ENCODE assay signal across 11 cellular contexts in the genomic region with DNA sequence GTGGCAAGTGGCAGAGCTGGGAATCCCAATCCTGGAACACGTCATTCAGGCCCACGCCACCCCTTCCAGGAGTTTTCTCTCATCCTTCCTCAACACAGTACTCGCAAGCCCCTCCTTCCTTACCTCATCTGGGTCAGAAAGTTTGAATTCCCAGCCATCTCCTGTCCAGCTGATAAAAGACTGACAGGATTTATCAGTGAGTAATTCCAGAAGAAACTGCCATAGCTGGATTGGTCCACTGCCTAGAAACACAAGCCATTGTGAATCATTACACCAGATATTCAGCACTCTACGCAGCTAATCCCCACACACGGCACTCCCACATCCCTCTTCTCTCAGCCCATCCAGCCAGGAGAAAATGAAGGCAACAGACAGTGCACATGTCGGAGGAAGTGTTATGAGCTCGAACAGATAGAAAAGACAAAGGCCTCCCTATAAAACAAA.
DNase-seq lines count a peak whose midpoint lies in the region; ATAC-seq and TF ChIP-seq lines count a peak whose summit lies in the region.
"Had no signal": no experiment of that assay in that cellular context is flagged by ENCODE, and none has a peak within 500 bp of the region (broad histone marks: within the 10 kb centered on the region; RNA-seq: fewer than 3 reads in every experiment).

No MANE protein-coding gene starts in this region.

- intact Hi-C loops in colonic mucosa (cut with DNase I) = no loop called here
- intact Hi-C loops in upper lobe of right lung (cut with DNase I) = no loop called here

- H3K4me3 ChIP-seq in colonic mucosa = no peak overlapping the region
- H3K4me3 ChIP-seq in mesendoderm (ENCODE audit: low read length) = no peak overlapping the region
- no peak overlapping the region for H3K4me3 ChIP-seq in upper lobe of right lung

- H3K27ac Mint-ChIP-seq in activated T-cell treated with anti-CD3 and anti-CD28 coated beads, Interleukin-2, amount 50 U/mL, for 72 hours = peak overlapping the region; percentile 100

- ATAC-seq in activated T-cell treated with anti-CD3 and anti-CD28 coated beads, Interleukin-2, amount 50 U/mL, for 72 hours (replicated peaks in 1 of 2) = no peak
- ATAC-seq in upper lobe of right lung = no peak
- ATAC-seq in HG03342 (IDR thresholded peaks at IDR 0.05; ENCODE audit: unreplicated experiment) = no peak

- H2BK15ac ChIP-seq in mesendoderm (replicated peaks; ENCODE audit: low read depth) = no peak overlapping the region

- no peak overlapping the region for H3K18ac ChIP-seq in mesendoderm (ENCODE audit: low read length)

- H3K79me2 ChIP-seq in mesendoderm (ENCODE audit: control insufficient read depth, insufficient read depth, low read length) = no peaks in the 10 kb centered on the region

- H4K8ac ChIP-seq in mesendoderm (ENCODE audit: low read depth, low read length) = no peak overlapping the region

- H3K36me3 ChIP-seq in colonic mucosa (no peaks in the 10 kb centered on the region), mesendoderm (ENCODE audit: control insufficient read depth, insufficient read depth, low read length) (no peaks in the 10 kb centered on the region), upper lobe of right lung (peaks cover 44% of the 10 kb centered on the region)

- H3K9ac ChIP-seq in colonic mucosa (ENCODE audit: low read depth in 2 of 2, low read length in 2 of 2) (no peak overlapping the region), mesendoderm (ENCODE audit: low read length) (no peak overlapping the region)
- H3K9ac ChIP-seq: KMS-11 had no signal

- peaks cover 80% of the 10 kb centered on the region for H3K4me1 Mint-ChIP-seq in activated T-cell treated with anti-CD3 and anti-CD28 coated beads, Interleukin-2, amount 50 U/mL, for 72 hours (ENCODE audit: low read depth)

- H3K4ac ChIP-seq in mesendoderm (ENCODE audit: low read depth, low read length) = no peak overlapping the region

- no peaks in the 10 kb centered on the region for H3K9me3 ChIP-seq in colonic mucosa
- no peaks in the 10 kb centered on the region for H3K9me3 ChIP-seq in upper lobe of right lung

- H3K4me1 ChIP-seq in colonic mucosa (peaks cover 6% of the 10 kb centered on the region), mesendoderm (ENCODE audit: control insufficient read depth, low read depth, low read length) (peaks cover 4% of the 10 kb centered on the region), upper lobe of right lung (peaks cover 45% of the 10 kb centered on the region)

- H3K27me3 ChIP-seq in colonic mucosa (no peaks in the 10 kb centered on the region), mesendoderm (ENCODE audit: insufficient read depth, low read length, poor library complexity) (no peaks in the 10 kb centered on the region), upper lobe of right lung (no peaks in the 10 kb centered on the region)

- no peaks in the 10 kb centered on the region for H3K9me3 Mint-ChIP-seq in activated T-cell treated with anti-CD3 and anti-CD28 coated beads, Interleukin-2, amount 50 U/mL, for 72 hours

- WGBS in mesendoderm (ENCODE audit: extremely low coverage, insufficient coverage, low lambda C conversion rate) = no CpG with 5 or more reads among the region's 7 CpGs

- peak overlapping the region; percentile 97 for H2BK5ac ChIP-seq in mesendoderm (ENCODE audit: low read length)

- H2BK120ac ChIP-seq in mesendoderm (ENCODE audit: low read depth, low read length) = no peak overlapping the region

- no peaks in the 10 kb centered on the region for H3K27me3 Mint-ChIP-seq in activated T-cell treated with anti-CD3 and anti-CD28 coated beads, Interleukin-2, amount 50 U/mL, for 72 hours (ENCODE audit: low read depth)

- H3K23ac ChIP-seq in mesendoderm (ENCODE audit: low read length) = no peak overlapping the region

- no peak overlapping the region for H3K4me2 ChIP-seq in mesendoderm (ENCODE audit: low read length)
- H3K4me2 ChIP-seq: KMS-11 had no signal

- DNase-seq in activated T-cell treated with anti-CD3 and anti-CD28 coated beads, Interleukin-2, amount 50 U/mL, for 72 hours = no peak
- no peak for DNase-seq in activated T-cell treated with anti-CD3 and anti-CD28 coated beads for 4 hours
- DNase-seq in colonic mucosa = no peak
- peak; percentile 85 for DNase-seq in mesendoderm
- no peak for DNase-seq in upper lobe of right lung
- DNase-seq in stimulated activated CD4-positive, alpha-beta T cell treated with anti-CD3 and anti-CD28 coated beads, Interleukin-12 subunit alpha, Interleukin-12 subunit beta, amount 100 ng/mL, for 4 hours = no peak
- no peak for DNase-seq in SKM-1 (lab: John Stamatoyannopoulos, UW; ENCODE audit: unreplicated experiment)

- H3K36me3 Mint-ChIP-seq in activated T-cell treated with anti-CD3 and anti-CD28 coated beads, Interleukin-2, amount 50 U/mL, for 72 hours (ENCODE audit: insufficient read depth in 2 of 2) = peaks cover 46 to 84% of the 10 kb centered on the region in 2 donors

- H3K79me1 ChIP-seq in mesendoderm (ENCODE audit: low read length) = no peaks in the 10 kb centered on the region

- peak overlapping the region; percentile 34 to 40 for H3K4me3 Mint-ChIP-seq in activated T-cell treated with anti-CD3 and anti-CD28 coated beads, Interleukin-2, amount 50 U/mL, for 72 hours

- peak overlapping the region; percentile 8 for H3K27ac ChIP-seq in colonic mucosa
- peak overlapping the region; percentile 68 for H3K27ac ChIP-seq in mesendoderm (ENCODE audit: low read depth, low read length)
- peak overlapping the region; percentile 55 for H3K27ac ChIP-seq in upper lobe of right lung
- H3K27ac ChIP-seq: C4-2B, epithelial cell of prostate, KMS-11 had no signal

- no peak for TF ChIP-seq CTCF in colonic mucosa (IDR thresholded peaks at IDR 0.05)
- TF ChIP-seq CTCF in upper lobe of right lung (IDR thresholded peaks at IDR 0.05) = no peak

- H2AK5ac ChIP-seq in mesendoderm (ENCODE audit: low read length) = no peak overlapping the region

- H3K56ac ChIP-seq in mesendoderm (ENCODE audit: low read length) = peak overlapping the region; percentile 42

- H4K5ac ChIP-seq in mesendoderm (ENCODE audit: low read length) = no peak overlapping the region

Comparison
In these comparisons a context has a peak if more than half of its experiments do, and no peak if none do; other contexts are left out.
1. H3K27ac ChIP-seq: peak in every context shown above with its lines; median percentile 68 in mesendoderm; 55 in upper lobe of right lung; 8 in colonic mucosa.